In the genomic region with DNA sequence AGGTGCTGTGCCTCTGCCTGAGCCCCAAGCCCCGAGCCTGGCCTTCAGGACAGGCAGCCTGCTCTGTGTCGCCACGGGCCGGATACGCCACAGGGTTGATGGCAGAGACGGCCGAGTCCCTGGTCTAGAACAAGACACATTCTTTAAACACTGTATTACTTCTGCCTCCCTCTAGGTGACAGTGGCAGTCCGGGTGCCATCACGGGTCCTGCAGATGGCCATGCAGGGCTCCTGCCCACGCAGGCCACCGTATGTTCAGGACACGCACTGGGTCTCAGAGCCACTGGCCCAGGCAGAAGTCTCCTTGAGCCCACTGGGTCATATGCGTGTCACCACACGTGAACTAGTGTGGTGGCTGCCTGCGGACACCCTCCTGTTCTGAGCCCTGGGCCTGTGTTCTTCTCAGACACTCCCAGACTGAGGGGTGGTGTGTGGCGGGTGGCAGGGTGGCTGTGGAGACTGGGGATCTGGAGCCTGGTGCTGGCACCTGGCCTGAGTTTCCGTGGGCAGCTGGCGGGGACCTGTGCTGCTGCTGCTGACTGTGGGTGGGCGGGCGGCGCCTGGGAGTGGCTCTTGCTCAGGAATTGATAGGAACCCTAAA, we compare ENCODE assay signal across 9 cellular contexts. TPM values are rescaled to one million over a fixed set of nuclear protein-coding genes. Genes with fewer than 3 reads are reported as not detected.
DNase-seq lines count a peak whose midpoint lies in the region; ATAC-seq, FAIRE-seq and TF ChIP-seq lines count a peak whose summit lies in the region.
"Had no signal": no experiment of that assay in that cellular context is flagged by ENCODE, and none has a peak within 500 bp of the region (broad histone marks: within the 10 kb centered on the region; RNA-seq: fewer than 3 reads in every experiment).

No MANE protein-coding gene starts in this region.

- no peak for TF ChIP-seq POLR2A in A549 (IDR thresholded peaks at IDR 0.05; ENCODE audit: low read length)

- peak; percentile 15; a peak in 3 of 6 replicates for ATAC-seq in A549
- no peak for ATAC-seq in central memory CD8-positive, alpha-beta T cell (replicated peaks; ENCODE audit: extremely low read depth, poor library complexity, severe bottlenecking)
- no peak for ATAC-seq in GM21576 (IDR thresholded peaks at IDR 0.05; ENCODE audit: unreplicated experiment)
- ATAC-seq in HG02610 (IDR thresholded peaks at IDR 0.05; ENCODE audit: unreplicated experiment), result no peak
- ATAC-seq: body of pancreas, left ventricle myocardium superior had no signal

- H2BK20ac ChIP-seq in H9 (ENCODE audit: low read depth, low read length, poor library complexity, severe bottlenecking), result no peak overlapping the region

- no peak for TF ChIP-seq RAD21 in A549 (conservative IDR thresholded peaks at IDR 0.05 in 1 of 2, IDR thresholded peaks at IDR 0.05 in 1 of 2)

- H3T11ph ChIP-seq in H9 (ENCODE audit: low read length), result no peak overlapping the region

- H3K14ac ChIP-seq in H9 (ENCODE audit: insufficient read depth, low read length), result no peak overlapping the region

- no peak for FAIRE-seq in A549 (lab: Jason Lieb, UNC)
- FAIRE-seq: G401.6 had no signal

- no peak overlapping the region for H3K9ac ChIP-seq in H9 (ENCODE audit: extremely low read depth, insufficient read length, low read length)

- H3K27me3 ChIP-seq in H9 (ENCODE audit: insufficient read depth, low read length), result no peaks in the 10 kb centered on the region
- H3K27me3 ChIP-seq: body of pancreas had no signal

- POLR2A ChIA-PET in A549 (lab: Yijun Ruan, JAX), result no interaction called here

- H3K79me2 ChIP-seq in H9 (ENCODE audit: insufficient read depth, low read length), result no peaks in the 10 kb centered on the region; the same call in 1 of the 2 replicates

- H3K27ac ChIP-seq in A549 (0 out of 6 replicates have a peak overlapping the region, but pooled peaks of 1 of the 2 experiments have one; percentile 1), H9 (ENCODE audit: insufficient read length, low read depth, low read length) (no peak overlapping the region)

- H3K4ac ChIP-seq in H9 (ENCODE audit: low read depth, low read length), result no peak overlapping the region

- H3K4me2 ChIP-seq in A549 (no peak overlapping the region), H9 (ENCODE audit: insufficient read depth, insufficient read length, low read length) (no peak overlapping the region)

- DNase-seq in A549 (ENCODE audit: low read depth in 1 of 2, low spot score in 1 of 2) (peak in 1 of 2 experiments; percentile 34), H9 (peak; percentile 53)
- DNase-seq in central memory CD8-positive, alpha-beta T cell (ENCODE audit: low spot score in 2 of 2), result no peak
- no peak for DNase-seq in activated T-helper 1 cell treated with anti-CD3 and anti-CD28 coated beads, Interleukin-12 subunit alpha, Interleukin-12 subunit beta, Interleukin-2, Interleukin-4 antibody, amounts not matched to agents 30 ng/mL and 10 ng/mL and 1 ng/mL, durations not matched to agents 14 hours and 24 hours and 36 hours (ENCODE audit: low spot score)
- DNase-seq: body of pancreas, left ventricle myocardium superior had no signal

- 86% methylated on average over 10 of the region's 21 CpGs for WGBS in A549 (ENCODE audit: missing lambda C conversion rate)
- no CpG with 5 or more reads among the region's 21 CpGs for WGBS in H9 (ENCODE audit: extremely low coverage, insufficient read length, low lambda C conversion rate)

- peaks cover 5 to 9% of the 10 kb centered on the region in 2 experiments for H3K4me1 Mint-ChIP-seq in H9
- peaks cover 24% of the 10 kb centered on the region for H3K4me1 Mint-ChIP-seq in central memory CD8-positive, alpha-beta T cell
- H3K4me1 Mint-ChIP-seq in activated T-helper 1 cell treated with anti-CD3 and anti-CD28 coated beads, Interleukin-12 subunit alpha, Interleukin-12 subunit beta, Interleukin-2, Interleukin-4 antibody, amounts not matched to agents 30 ng/mL and 10 ng/mL and 1 ng/mL, durations not matched to agents 14 hours and 24 hours and 36 hours (ENCODE audit: low read depth), result peaks cover 21% of the 10 kb centered on the region

- H4K91ac ChIP-seq in H9 (ENCODE audit: insufficient read length, low read depth, low read length), result no peak overlapping the region

- H4K20me1 ChIP-seq in H9 (ENCODE audit: control insufficient read depth, insufficient read depth, insufficient read length), result no peaks in the 10 kb centered on the region

- H2AK5ac ChIP-seq in H9 (ENCODE audit: insufficient read length, low read length), result no peak overlapping the region

- H3K4me1 ChIP-seq in A549, result no peaks in the 10 kb centered on the region; the same call in 2 of the 3 replicates
- H3K4me1 ChIP-seq in H9 (ENCODE audit: insufficient read depth, low read length), result no peaks in the 10 kb centered on the region

- intact Hi-C loops in activated T-helper 1 cell treated with anti-CD3 and anti-CD28 coated beads, Interleukin-12 subunit alpha, Interleukin-12 subunit beta, Interleukin-2, Interleukin-4 antibody, amounts not matched to agents 30 ng/mL and 10 ng/mL and 1 ng/mL, durations not matched to agents 14 hours and 24 hours and 36 hours (cut with micrococcal nuclease), result no loop called here

- H3K27me3 Mint-ChIP-seq in H9 (ENCODE audit: low read depth), result no peaks in the 10 kb centered on the region; the same call in 1 of the 2 replicates
- H3K27me3 Mint-ChIP-seq in central memory CD8-positive, alpha-beta T cell, result no peaks in the 10 kb centered on the region
- H3K27me3 Mint-ChIP-seq in activated T-helper 1 cell treated with anti-CD3 and anti-CD28 coated beads, Interleukin-12 subunit alpha, Interleukin-12 subunit beta, Interleukin-2, Interleukin-4 antibody, amounts not matched to agents 30 ng/mL and 10 ng/mL and 1 ng/mL, durations not matched to agents 14 hours and 24 hours and 36 hours (ENCODE audit: insufficient read depth), result peaks cover 4% of the 10 kb centered on the region

- H3K56ac ChIP-seq in H9 (ENCODE audit: insufficient read length, low read depth, low read length), result no peak overlapping the region

- H3K18ac ChIP-seq in H9 (ENCODE audit: insufficient read length, low read depth, low read length), result no peak overlapping the region

- H2AFZ ChIP-seq in H9 (ENCODE audit: low read length), result no peak overlapping the region

- TF ChIP-seq CTCF in A549 (IDR thresholded peaks at IDR 0.05), result 0 out of 3 replicates have a peak, but pooled peaks have one; percentile 8
- peak; percentile 33; the same call in 2 of the 3 replicates for TF ChIP-seq CTCF in H9 (conservative IDR thresholded peaks at IDR 0.05)

- H3K4me3 ChIP-seq in A549, result no peak overlapping the region
- H3K4me3 ChIP-seq: body of pancreas had no signal

- H3K36me3 Mint-ChIP-seq in H9 (ENCODE audit: insufficient read depth in 1 of 3, low read depth in 3 of 3), result peaks cover 6 to 48% (median 35%) of the 10 kb centered on the region in 3 experiments; a peak in 6 of 7 replicates
- peaks cover 27% of the 10 kb centered on the region for H3K36me3 Mint-ChIP-seq in central memory CD8-positive, alpha-beta T cell (ENCODE audit: insufficient read depth)
- peaks cover 26% of the 10 kb centered on the region for H3K36me3 Mint-ChIP-seq in activated T-helper 1 cell treated with anti-CD3 and anti-CD28 coated beads, Interleukin-12 subunit alpha, Interleukin-12 subunit beta, Interleukin-2, Interleukin-4 antibody, amounts not matched to agents 30 ng/mL and 10 ng/mL and 1 ng/mL, durations not matched to agents 14 hours and 24 hours and 36 hours (ENCODE audit: low read depth)

- no peak overlapping the region for H3K4me3 Mint-ChIP-seq in H9
- H3K4me3 Mint-ChIP-seq in central memory CD8-positive, alpha-beta T cell, result no peak overlapping the region
- no peak overlapping the region for H3K4me3 Mint-ChIP-seq in activated T-helper 1 cell treated with anti-CD3 and anti-CD28 coated beads, Interleukin-12 subunit alpha, Interleukin-12 subunit beta, Interleukin-2, Interleukin-4 antibody, amounts not matched to agents 30 ng/mL and 10 ng/mL and 1 ng/mL, durations not matched to agents 14 hours and 24 hours and 36 hours

- no peaks in the 10 kb centered on the region for H3K79me1 ChIP-seq in H9 (ENCODE audit: insufficient read depth, low read depth, low read length, poor library complexity, severe bottlenecking)

- H3K23me2 ChIP-seq in H9 (ENCODE audit: insufficient read length, low read depth, low read length, poor library complexity, severe bottlenecking), result peaks cover 9% of the 10 kb centered on the region

- peak overlapping the region in 2 of 3 experiments; percentile 83 to 85; a peak in 3 of 7 replicates for H3K27ac Mint-ChIP-seq in H9
- H3K27ac Mint-ChIP-seq in central memory CD8-positive, alpha-beta T cell (ENCODE audit: low read depth), result peak overlapping the region; percentile 71
- H3K27ac Mint-ChIP-seq in activated T-helper 1 cell treated with anti-CD3 and anti-CD28 coated beads, Interleukin-12 subunit alpha, Interleukin-12 subunit beta, Interleukin-2, Interleukin-4 antibody, amounts not matched to agents 30 ng/mL and 10 ng/mL and 1 ng/mL, durations not matched to agents 14 hours and 24 hours and 36 hours, result no peak overlapping the region

- no peaks in the 10 kb centered on the region for H3K9me3 ChIP-seq in A549
- no peaks in the 10 kb centered on the region for H3K9me3 ChIP-seq in H9 (ENCODE audit: control insufficient read depth, low read depth, low read length)
- H3K9me3 ChIP-seq: body of pancreas had no signal

- H3K23ac ChIP-seq in H9 (ENCODE audit: insufficient read length, low read depth, low read length), result no peak overlapping the region

- H2BK12ac ChIP-seq in H9 (ENCODE audit: insufficient read length, low read depth, low read length), result no peak overlapping the region

- TF ChIP-seq EP300 in A549 (IDR thresholded peaks at IDR 0.05), result no peak

- H2BK15ac ChIP-seq in H9 (ENCODE audit: low read depth, low read length), result no peak overlapping the region

- H3K9me3 Mint-ChIP-seq in H9, result no peaks in the 10 kb centered on the region; a peak in 1 of 5 replicates
- H3K9me3 Mint-ChIP-seq in central memory CD8-positive, alpha-beta T cell, result no peaks in the 10 kb centered on the region
- H3K9me3 Mint-ChIP-seq in activated T-helper 1 cell treated with anti-CD3 and anti-CD28 coated beads, Interleukin-12 subunit alpha, Interleukin-12 subunit beta, Interleukin-2, Interleukin-4 antibody, amounts not matched to agents 30 ng/mL and 10 ng/mL and 1 ng/mL, durations not matched to agents 14 hours and 24 hours and 36 hours, result no peaks in the 10 kb centered on the region

- CTCF ChIA-PET in A549 (lab: Yijun Ruan, JAX), result interaction anchor here (1.0 to 1.1 kb wide), 3 partner anchors 76 to 212 kb away, joined by 3 read pairs; no protein-coding TSS in a partner anchor

- no peak overlapping the region for H2BK120ac ChIP-seq in H9 (ENCODE audit: low read depth, low read length, poor library complexity, severe bottlenecking)

- no peak overlapping the region for H4K5ac ChIP-seq in H9 (ENCODE audit: insufficient read length, low read depth, low read length)

- H2BK5ac ChIP-seq in H9 (ENCODE audit: insufficient read length, low read length), result no peak overlapping the region

- no peak overlapping the region for H4K8ac ChIP-seq in H9 (replicated peaks; ENCODE audit: insufficient read length, low read depth, low read length)

RNA-seq across cellular contexts. Expression of a gene that starts 4.4 kb away (rescaled TPM):
- 18.3 and 19.9 TPM in 2 replicates for polyA plus RNA-seq in A549 (2011; rRNA removed)
- 65.1 and 74.2 TPM in 2 replicates for polyA plus RNA-seq in A549 (2012; cell fraction: cytosol; rRNA removed)
- 85.3 and 87.9 TPM in 2 replicates for polyA plus RNA-seq in A549 (2012; cell fraction: nucleus; rRNA removed)
- polyA plus RNA-seq in A549 (2017; fragmentation: RNase III; extraction: RNeasy Plus Mini Kit Qiagen cat#74134 plus additional on column Dnase treatment), result 32.2 to 34.8 TPM (median 33.9 TPM) in 3 replicates
- polyA minus RNA-seq in A549 (2011; rRNA and poly(A)+ RNA removed), result 12.6 and 14.9 TPM in 2 replicates
- 139 and 148 TPM in 2 replicates for total RNA-seq in H9 (2021)
- 67.5 and 68.2 TPM in 2 replicates for total RNA-seq in activated T-helper 1 cell treated with anti-CD3 and anti-CD28 coated beads, Interleukin-12 subunit alpha, Interleukin-12 subunit beta, Interleukin-2, Interleukin-4 antibody, amounts not matched to agents 30 ng/mL and 10 ng/mL and 1 ng/mL, durations not matched to agents 14 hours and 24 hours and 36 hours

RNA-seq across cellular contexts. Expression of a gene that starts 4.9 kb away (rescaled TPM):
- polyA plus RNA-seq in A549 (2011; rRNA removed) (11.9 and 13.5 TPM in 2 replicates), A549 (2017; fragmentation: RNase III; extraction: RNeasy Plus Mini Kit Qiagen cat#74134 plus additional on column Dnase treatment) (62.7 to 73.4 TPM (median 68.2 TPM) in 3 replicates)
- 36.3 and 39.7 TPM in 2 replicates for polyA plus RNA-seq in A549 (2012; cell fraction: cytosol; rRNA removed)
- polyA plus RNA-seq in A549 (2012; cell fraction: nucleus; rRNA removed), result 125 and 200 TPM in 2 replicates
- polyA minus RNA-seq in A549 (2011; rRNA and poly(A)+ RNA removed), result 9.3 and 20.9 TPM in 2 replicates
- 166 and 167 TPM in 2 replicates for total RNA-seq in H9 (2021)
- total RNA-seq in activated T-helper 1 cell treated with anti-CD3 and anti-CD28 coated beads, Interleukin-12 subunit alpha, Interleukin-12 subunit beta, Interleukin-2, Interleukin-4 antibody, amounts not matched to agents 30 ng/mL and 10 ng/mL and 1 ng/mL, durations not matched to agents 14 hours and 24 hours and 36 hours, result 153 and 169 TPM in 2 replicates

RNA-seq across cellular contexts. Expression of a gene that starts 17.4 kb away (rescaled TPM):
- polyA plus RNA-seq in A549 (2011; rRNA removed) (2.8 and 3.0 TPM in 2 replicates), A549 (2017; fragmentation: RNase III; extraction: RNeasy Plus Mini Kit Qiagen cat#74134 plus additional on column Dnase treatment) (12.0 to 13.2 TPM (median 12.7 TPM) in 3 replicates)
- 13.4 and 19.5 TPM in 2 replicates for polyA plus RNA-seq in A549 (2012; cell fraction: cytosol; rRNA removed)
- polyA plus RNA-seq in A549 (2012; cell fraction: nucleus; rRNA removed), result 242 and 443 TPM in 2 replicates
- polyA minus RNA-seq in A549 (2011; rRNA and poly(A)+ RNA removed), result 0.45 and 0.63 TPM in 2 replicates
- 70.2 and 70.7 TPM in 2 replicates for total RNA-seq in H9 (2021)
- total RNA-seq in activated T-helper 1 cell treated with anti-CD3 and anti-CD28 coated beads, Interleukin-12 subunit alpha, Interleukin-12 subunit beta, Interleukin-2, Interleukin-4 antibody, amounts not matched to agents 30 ng/mL and 10 ng/mL and 1 ng/mL, durations not matched to agents 14 hours and 24 hours and 36 hours, result 2.2 and 4.5 TPM in 2 replicates

RNA-seq across cellular contexts. Expression of a gene that starts 24.5 kb away (rescaled TPM):
- polyA plus RNA-seq in A549 (2011; rRNA removed), result not detected in 2 replicates
- not detected in 2 replicates for polyA plus RNA-seq in A549 (2012; cell fraction: cytosol; rRNA removed)
- 0.22 TPM in 1 of 2 replicates, not detected in the other for polyA plus RNA-seq in A549 (2012; cell fraction: nucleus; rRNA removed)
- 0.16 to 0.41 TPM (median 0.32 TPM) in 3 replicates for polyA plus RNA-seq in A549 (2017; fragmentation: RNase III; extraction: RNeasy Plus Mini Kit Qiagen cat#74134 plus additional on column Dnase treatment)
- polyA minus RNA-seq in A549 (2011; rRNA and poly(A)+ RNA removed), result not detected in 2 replicates
- 0.90 and 1.1 TPM in 2 replicates for total RNA-seq in H9 (2021)
- total RNA-seq in activated T-helper 1 cell treated with anti-CD3 and anti-CD28 coated beads, Interleukin-12 subunit alpha, Interleukin-12 subunit beta, Interleukin-2, Interleukin-4 antibody, amounts not matched to agents 30 ng/mL and 10 ng/mL and 1 ng/mL, durations not matched to agents 14 hours and 24 hours and 36 hours, result 0.34 TPM in 1 of 2 replicates, not detected in the other
- total RNA-seq: body of pancreas, left ventricle myocardium superior had no signal

RNA-seq across cellular contexts. Expression of a gene that starts 50.3 kb away (rescaled TPM):
- polyA plus RNA-seq in A549 (2011; rRNA removed) (not detected in 2 replicates), A549 (2017; fragmentation: RNase III; extraction: RNeasy Plus Mini Kit Qiagen cat#74134 plus additional on column Dnase treatment) (not detected in 3 replicates)
- not detected in 2 replicates for polyA plus RNA-seq in A549 (2012; cell fraction: cytosol; rRNA removed)
- not detected in 2 replicates for polyA plus RNA-seq in A549 (2012; cell fraction: nucleus; rRNA removed)
- not detected in 2 replicates for polyA minus RNA-seq in A549 (2011; rRNA and poly(A)+ RNA removed)
- not detected in 2 replicates for total RNA-seq in H9 (2021)
- total RNA-seq in activated T-helper 1 cell treated with anti-CD3 and anti-CD28 coated beads, Interleukin-12 subunit alpha, Interleukin-12 subunit beta, Interleukin-2, Interleukin-4 antibody, amounts not matched to agents 30 ng/mL and 10 ng/mL and 1 ng/mL, durations not matched to agents 14 hours and 24 hours and 36 hours, result 0.07 and 0.16 TPM in 2 replicates

Comparison
In these comparisons a context has a peak if more than half of its experiments do, and no peak if none do; other contexts are left out.
1. ATAC-seq: peak in A549 (2 of 2); none in central memory CD8-positive, alpha-beta T cell (single experiment), GM21576 (single experiment) and HG02610 (single experiment).
2. RNA of a gene that starts 17.4 kb away (total RNA-seq): 70.2 to 70.7 TPM in H9; 2.2 to 4.5 TPM in activated T-helper 1 cell treated with anti-CD3 and anti-CD28 coated beads, Interleukin-12 subunit alpha, Interleukin-12 subunit beta, Interleukin-2, Interleukin-4 antibody, amounts not matched to agents 30 ng/mL and 10 ng/mL and 1 ng/mL, durations not matched to agents 14 hours and 24 hours and 36 hours; every median in the first group is over 10 times any median in the second.